8 cellular contexts compared by ENCODE assay signal in the genomic region with DNA sequence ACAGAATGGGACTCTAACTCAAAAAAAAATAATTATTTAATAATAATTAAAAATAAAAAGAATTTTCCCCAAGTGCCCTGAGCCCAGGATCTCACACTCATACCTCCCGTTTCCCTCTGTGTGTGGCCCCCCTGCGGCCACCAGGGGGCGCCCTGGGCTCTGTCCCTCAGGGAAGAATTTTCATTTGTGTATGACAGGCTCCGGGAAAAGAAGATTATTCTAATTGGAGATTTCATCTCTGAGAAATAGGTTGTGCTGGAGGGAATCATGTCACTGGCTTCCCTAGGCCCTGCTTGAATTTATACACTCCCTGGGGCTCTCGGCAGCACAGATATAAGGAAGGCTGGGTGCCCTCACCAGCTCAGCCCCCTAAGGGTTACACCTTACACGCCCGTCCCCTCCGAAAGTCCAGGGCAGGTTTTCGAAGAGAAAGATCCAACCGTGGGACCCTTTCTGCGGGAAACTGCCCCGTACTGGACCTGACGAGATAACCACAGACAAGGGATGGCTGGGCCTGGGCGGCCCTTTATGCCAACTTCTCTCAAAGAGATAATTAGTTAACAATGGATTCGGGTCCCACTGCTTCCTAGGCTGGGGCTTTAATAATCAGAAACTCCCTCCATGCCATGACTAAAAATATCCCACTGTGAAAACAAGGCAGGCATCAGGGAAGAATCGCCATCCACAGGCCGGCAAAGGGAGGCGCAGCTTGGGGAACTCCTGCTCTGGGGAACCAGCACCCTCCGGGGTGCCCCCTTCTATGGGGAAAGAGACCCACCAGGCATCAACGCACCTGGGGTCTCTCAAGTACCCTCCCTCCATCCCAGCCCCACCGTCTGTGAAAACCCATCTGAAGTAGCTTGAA.
DNase-seq lines count a peak whose midpoint lies in the region; ATAC-seq and TF ChIP-seq lines count a peak whose summit lies in the region.

No MANE protein-coding gene starts in this region.

- peaks cover 62% of the 10 kb centered on the region for H3K36me3 ChIP-seq in OCI-LY3 (replicated peaks; ENCODE audit: low read depth, low read length)
- H3K36me3 ChIP-seq in naive thymus-derived CD4-positive, alpha-beta T cell (ENCODE audit: control insufficient read depth in 2 of 3, insufficient read depth in 3 of 3, low read length in 3 of 3): peaks cover 0 to 4% (median 0%) of the 10 kb centered on the region in 3 experiments

- CTCF ChIA-PET in naive thymus-derived CD4-positive, alpha-beta T cell (lab: Charles Lee): interaction anchor here (0.6 to 1.7 kb wide), 13 partner anchors 9 to 172 kb away, joined by 3 to 7 read pairs (median 3); a partner anchor contains a TSS

- ATAC-seq in naive thymus-derived CD4-positive, alpha-beta T cell: peak; percentile 93
- no peak for ATAC-seq in HG03342 (IDR thresholded peaks at IDR 0.05; ENCODE audit: unreplicated experiment)

- peaks cover 0 to 7% (median 0%) of the 10 kb centered on the region in 5 donors for H3K36me3 Mint-ChIP-seq in naive thymus-derived CD4-positive, alpha-beta T cell

- H3K4me3 ChIP-seq in OCI-LY3 (ENCODE audit: low read length): no peak overlapping the region
- no peak overlapping the region for H3K4me3 ChIP-seq in naive thymus-derived CD4-positive, alpha-beta T cell (ENCODE audit: low read length)

- peak; percentile 83 for DNase-seq in COLO829 (ENCODE audit: low spot score)
- peak; percentile 56 for DNase-seq in HT1080 (ENCODE audit: low read depth)
- DNase-seq in activated T-cell treated with anti-CD3 and anti-CD28 coated beads for 4 hours: peak; percentile 72
- peak; percentile 67 to 86 for DNase-seq in erythroblast (lab: John Stamatoyannopoulos, UW)
- peak; percentile 44 to 80 (median 68) for DNase-seq in naive thymus-derived CD4-positive, alpha-beta T cell
- peak; percentile 47 to 62 for DNase-seq in stimulated activated CD8-positive, alpha-beta memory T cell treated with anti-CD3 and anti-CD28 coated beads, Interleukin-7, amount 100 ng/mL, for 1 hour (ENCODE audit: low read depth in 2 of 2)

- no peaks in the 10 kb centered on the region for H3K9me3 Mint-ChIP-seq in naive thymus-derived CD4-positive, alpha-beta T cell

- peaks cover 7% of the 10 kb centered on the region for H3K4me1 ChIP-seq in OCI-LY3 (ENCODE audit: low read length)
- H3K4me1 ChIP-seq in naive thymus-derived CD4-positive, alpha-beta T cell (ENCODE audit: control insufficient read depth in 2 of 2, insufficient read depth in 2 of 2, low read length in 2 of 2): peaks cover 0 to 11% of the 10 kb centered on the region in 2 donors

- peak; percentile 81 for TF ChIP-seq CTCF in OCI-LY3 (IDR thresholded peaks at IDR 0.05; ENCODE audit: low read depth, low read length)

- POLR2A ChIA-PET in naive thymus-derived CD4-positive, alpha-beta T cell (lab: Charles Lee): interaction anchor here (1.0 to 1.6 kb wide), 3 partner anchors 11 to 172 kb away, joined by 3 to 6 read pairs (median 4); no protein-coding TSS in a partner anchor

- intact Hi-C loops in naive thymus-derived CD4-positive, alpha-beta T cell (cut with micrococcal nuclease): loop anchor here (1.0 to 2.0 kb wide), 7 partner anchors 31 to 273 kb away; no protein-coding TSS in a partner anchor

- H4K20me1 ChIP-seq in OCI-LY3 (ENCODE audit: insufficient read depth, low read length): peaks cover 66% of the 10 kb centered on the region

- H3K27me3 Mint-ChIP-seq in naive thymus-derived CD4-positive, alpha-beta T cell: no peaks in the 10 kb centered on the region

- H3K27ac Mint-ChIP-seq in naive thymus-derived CD4-positive, alpha-beta T cell: peak overlapping the region in 2 of 9 donors; percentile 8 to 32

- no peak overlapping the region for H3K9ac ChIP-seq in OCI-LY3 (ENCODE audit: low read length)

- H3K4me2 ChIP-seq in OCI-LY3 (ENCODE audit: low read length): 0 out of 2 replicates have a peak overlapping the region, but pooled peaks have one; percentile 12

- no peak for TF ChIP-seq POLR2A in erythroblast (IDR thresholded peaks at IDR 0.05; ENCODE audit: low read length)

- no peaks in the 10 kb centered on the region for H3K27me3 ChIP-seq in OCI-LY3 (ENCODE audit: low read depth, low read length)
- no peaks in the 10 kb centered on the region for H3K27me3 ChIP-seq in naive thymus-derived CD4-positive, alpha-beta T cell (ENCODE audit: control insufficient read depth in 2 of 2, insufficient read depth in 2 of 2, low read length in 2 of 2)

- H3K4me3 Mint-ChIP-seq in naive thymus-derived CD4-positive, alpha-beta T cell: no peak overlapping the region

- no peaks in the 10 kb centered on the region for H3K9me3 ChIP-seq in OCI-LY3 (ENCODE audit: insufficient read depth, low read length)
- H3K9me3 ChIP-seq in naive thymus-derived CD4-positive, alpha-beta T cell (ENCODE audit: control insufficient read depth in 2 of 3, low read length in 3 of 3): no peaks in the 10 kb centered on the region

- H3K4me1 Mint-ChIP-seq in naive thymus-derived CD4-positive, alpha-beta T cell: peaks cover 0 to 19% (median 13%) of the 10 kb centered on the region in 7 donors

- H3K79me2 ChIP-seq in OCI-LY3 (ENCODE audit: low read length): peaks cover 95% of the 10 kb centered on the region

- H2AFZ ChIP-seq in OCI-LY3 (ENCODE audit: low read depth, low read length): no peak overlapping the region

- peak overlapping the region; percentile 46 for H3K27ac ChIP-seq in OCI-LY3 (ENCODE audit: low read length)
- no peak overlapping the region for H3K27ac ChIP-seq in naive thymus-derived CD4-positive, alpha-beta T cell (ENCODE audit: low read depth, low read length)
